1 cellular context compared by ENCODE assay signal in the genomic region with DNA sequence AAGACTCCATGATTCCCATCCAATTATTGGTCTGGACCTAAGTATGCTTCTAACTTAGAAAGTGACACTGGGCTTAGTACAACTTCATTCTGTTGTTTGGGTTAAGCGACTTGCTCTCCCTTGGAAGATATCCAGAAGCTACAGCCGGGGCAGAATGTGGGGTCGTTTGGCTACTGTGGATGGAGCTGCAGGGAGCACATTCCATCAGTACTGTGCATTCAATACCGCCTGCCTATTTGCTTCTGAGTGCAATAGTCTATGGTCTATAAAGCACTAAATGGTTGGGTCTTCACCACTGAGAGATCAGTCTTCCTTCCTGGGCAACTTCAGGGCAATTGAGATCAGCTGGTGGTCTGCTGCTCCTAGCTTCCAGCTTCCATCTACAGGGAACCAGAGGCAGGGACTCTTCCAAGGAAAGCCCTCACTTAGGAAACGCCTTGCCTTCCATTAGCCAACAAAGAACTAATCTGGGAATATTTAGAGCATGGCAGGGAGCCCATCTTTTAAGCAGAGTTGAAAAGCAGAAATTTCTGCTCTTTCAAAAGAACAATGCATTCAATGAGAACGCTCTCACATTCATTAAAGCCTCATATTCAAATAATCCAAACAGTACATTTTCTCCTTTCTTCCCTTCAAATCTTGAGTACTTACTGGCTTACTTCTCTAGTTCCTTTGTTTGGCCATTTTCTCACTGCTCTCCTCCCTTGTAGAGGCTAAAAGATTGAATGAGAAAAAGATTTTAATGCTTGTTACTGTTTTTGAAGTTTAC.
TF ChIP-seq lines count a peak whose summit lies in the region.

No MANE protein-coding gene starts in this region.

TF ChIP-seq in GM23338, 12 proteins besides CTCF, POLR2A, EP300 and RAD21:
- TF ChIP-seq REST (IDR thresholded peaks at IDR 0.05; ENCODE audit: unreplicated experiment) (no peak), POLR2AphosphoS5 (IDR thresholded peaks at IDR 0.05; ENCODE audit: low read depth) (no peak), EZH2 (IDR thresholded peaks at IDR 0.05; ENCODE audit: low read depth, unreplicated experiment) (no peak), ZNF114 (CRISPR knock-in tag; IDR thresholded peaks at IDR 0.05) (no peak)
- TF ChIP-seq, protein P1, sequence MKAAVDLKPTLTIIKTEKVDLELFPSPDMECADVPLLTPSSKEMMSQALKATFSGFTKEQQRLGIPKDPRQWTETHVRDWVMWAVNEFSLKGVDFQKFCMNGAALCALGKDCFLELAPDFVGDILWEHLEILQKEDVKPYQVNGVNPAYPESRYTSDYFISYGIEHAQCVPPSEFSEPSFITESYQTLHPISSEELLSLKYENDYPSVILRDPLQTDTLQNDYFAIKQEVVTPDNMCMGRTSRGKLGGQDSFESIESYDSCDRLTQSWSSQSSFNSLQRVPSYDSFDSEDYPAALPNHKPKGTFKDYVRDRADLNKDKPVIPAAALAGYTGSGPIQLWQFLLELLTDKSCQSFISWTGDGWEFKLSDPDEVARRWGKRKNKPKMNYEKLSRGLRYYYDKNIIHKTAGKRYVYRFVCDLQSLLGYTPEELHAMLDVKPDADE (IDR thresholded peaks at IDR 0.05): no peak
- TF ChIP-seq, protein P2, sequence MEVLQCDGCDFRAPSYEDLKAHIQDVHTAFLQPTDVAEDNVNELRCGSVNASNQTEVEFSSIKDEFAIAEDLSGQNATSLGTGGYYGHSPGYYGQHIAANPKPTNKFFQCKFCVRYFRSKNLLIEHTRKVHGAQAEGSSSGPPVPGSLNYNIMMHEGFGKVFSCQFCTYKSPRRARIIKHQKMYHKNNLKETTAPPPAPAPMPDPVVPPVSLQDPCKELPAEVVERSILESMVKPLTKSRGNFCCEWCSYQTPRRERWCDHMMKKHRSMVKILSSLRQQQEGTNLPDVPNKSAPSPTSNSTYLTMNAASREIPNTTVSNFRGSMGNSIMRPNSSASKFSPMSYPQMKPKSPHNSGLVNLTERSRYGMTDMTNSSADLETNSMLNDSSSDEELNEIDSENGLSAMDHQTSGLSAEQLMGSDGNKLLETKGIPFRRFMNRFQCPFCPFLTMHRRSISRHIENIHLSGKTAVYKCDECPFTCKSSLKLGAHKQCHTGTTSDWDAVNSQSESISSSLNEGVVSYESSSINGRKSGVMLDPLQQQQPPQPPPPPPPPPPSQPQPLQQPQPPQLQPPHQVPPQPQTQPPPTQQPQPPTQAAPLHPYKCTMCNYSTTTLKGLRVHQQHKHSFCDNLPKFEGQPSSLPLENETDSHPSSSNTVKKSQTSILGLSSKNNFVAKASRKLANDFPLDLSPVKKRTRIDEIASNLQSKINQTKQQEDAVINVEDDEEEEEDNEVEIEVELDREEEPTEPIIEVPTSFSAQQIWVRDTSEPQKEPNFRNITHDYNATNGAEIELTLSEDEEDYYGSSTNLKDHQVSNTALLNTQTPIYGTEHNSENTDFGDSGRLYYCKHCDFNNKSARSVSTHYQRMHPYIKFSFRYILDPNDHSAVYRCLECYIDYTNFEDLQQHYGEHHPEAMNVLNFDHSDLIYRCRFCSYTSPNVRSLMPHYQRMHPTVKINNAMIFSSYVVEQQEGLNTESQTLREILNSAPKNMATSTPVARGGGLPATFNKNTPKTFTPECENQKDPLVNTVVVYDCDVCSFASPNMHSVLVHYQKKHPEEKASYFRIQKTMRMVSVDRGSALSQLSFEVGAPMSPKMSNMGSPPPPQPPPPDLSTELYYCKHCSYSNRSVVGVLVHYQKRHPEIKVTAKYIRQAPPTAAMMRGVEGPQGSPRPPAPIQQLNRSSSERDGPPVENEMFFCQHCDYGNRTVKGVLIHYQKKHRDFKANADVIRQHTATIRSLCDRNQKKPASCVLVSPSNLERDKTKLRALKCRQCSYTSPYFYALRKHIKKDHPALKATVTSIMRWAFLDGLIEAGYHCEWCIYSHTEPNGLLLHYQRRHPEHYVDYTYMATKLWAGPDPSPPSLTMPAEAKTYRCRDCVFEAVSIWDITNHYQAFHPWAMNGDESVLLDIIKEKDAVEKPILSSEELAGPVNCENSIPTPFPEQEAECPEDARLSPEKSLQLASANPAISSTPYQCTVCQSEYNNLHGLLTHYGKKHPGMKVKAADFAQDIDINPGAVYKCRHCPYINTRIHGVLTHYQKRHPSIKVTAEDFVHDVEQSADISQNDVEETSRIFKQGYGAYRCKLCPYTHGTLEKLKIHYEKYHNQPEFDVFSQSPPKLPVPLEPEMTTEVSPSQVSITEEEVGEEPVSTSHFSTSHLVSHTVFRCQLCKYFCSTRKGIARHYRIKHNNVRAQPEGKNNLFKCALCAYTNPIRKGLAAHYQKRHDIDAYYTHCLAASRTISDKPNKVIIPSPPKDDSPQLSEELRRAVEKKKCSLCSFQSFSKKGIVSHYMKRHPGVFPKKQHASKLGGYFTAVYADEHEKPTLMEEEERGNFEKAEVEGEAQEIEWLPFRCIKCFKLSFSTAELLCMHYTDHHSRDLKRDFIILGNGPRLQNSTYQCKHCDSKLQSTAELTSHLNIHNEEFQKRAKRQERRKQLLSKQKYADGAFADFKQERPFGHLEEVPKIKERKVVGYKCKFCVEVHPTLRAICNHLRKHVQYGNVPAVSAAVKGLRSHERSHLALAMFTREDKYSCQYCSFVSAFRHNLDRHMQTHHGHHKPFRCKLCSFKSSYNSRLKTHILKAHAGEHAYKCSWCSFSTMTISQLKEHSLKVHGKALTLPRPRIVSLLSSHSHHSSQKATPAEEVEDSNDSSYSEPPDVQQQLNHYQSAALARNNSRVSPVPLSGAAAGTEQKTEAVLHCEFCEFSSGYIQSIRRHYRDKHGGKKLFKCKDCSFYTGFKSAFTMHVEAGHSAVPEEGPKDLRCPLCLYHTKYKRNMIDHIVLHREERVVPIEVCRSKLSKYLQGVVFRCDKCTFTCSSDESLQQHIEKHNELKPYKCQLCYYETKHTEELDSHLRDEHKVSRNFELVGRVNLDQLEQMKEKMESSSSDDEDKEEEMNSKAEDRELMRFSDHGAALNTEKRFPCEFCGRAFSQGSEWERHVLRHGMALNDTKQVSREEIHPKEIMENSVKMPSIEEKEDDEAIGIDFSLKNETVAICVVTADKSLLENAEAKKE (CRISPR knock-in tag; IDR thresholded peaks at IDR 0.05): peak; percentile 39; the same call in 1 of the 2 replicates
TF ChIP-seq in GM23338: peak in this region for 1.
